ENCODE assay signal across 19 cellular contexts in genomic region chr11:109707411-109707810, GRCh38.
A peak's percentile ranks its signal among the peaks of the same experiment; 100 is the strongest.
DNase-seq lines count a peak whose midpoint lies in the region; ATAC-seq and TF ChIP-seq lines count a peak whose summit lies in the region.
"Had no signal": no experiment of that assay in that cellular context is flagged by ENCODE, and none has a peak within 500 bp of the region (broad histone marks: within the 10 kb centered on the region; RNA-seq: fewer than 3 reads in every experiment).

No MANE protein-coding gene starts in this region.

- H3K4me1 ChIP-seq in left lung (no peaks in the 10 kb centered on the region), aorta (ENCODE audit: control insufficient read depth in 1 of 2, insufficient read depth in 2 of 2, low read length in 2 of 2) (no peaks in the 10 kb centered on the region)

- intact Hi-C loops in left lung (cut with DNase I) = no loop called here
- intact Hi-C loops in aorta (cut with DNase I) = no loop called here

- ATAC-seq in left lung (peak; percentile 50), aorta (ENCODE audit: low FRiP score) (peak; percentile 36), HG02571 (IDR thresholded peaks at IDR 0.05; ENCODE audit: unreplicated experiment) (no peak)
- ATAC-seq: CD8-positive, alpha-beta T cell; GM23338 had no signal

- 70 to 72% methylated on average over 2 of the region's 2 CpGs for WGBS in aorta, 2 donors

- peak; percentile 1 for DNase-seq in SIG-M5 treated with dmso at 0.1 percent for 504 hours (lab: John Stamatoyannopoulos, UW; ENCODE audit: unreplicated experiment)
- no peak for DNase-seq in SIG-M5 (lab: John Stamatoyannopoulos, UW)
- DNase-seq in NOMO-1 treated with DMSO at 0.1 percent for 48 hours (lab: John Stamatoyannopoulos, UW; ENCODE audit: unreplicated experiment) = peak; percentile 51
- DNase-seq in left lung = no peak
- DNase-seq in aorta = peak in 1 of 2 donors; percentile 62
- DNase-seq in stimulated activated CD4-positive, alpha-beta T cell treated with anti-CD3 and anti-CD28 coated beads, Interleukin-4, amount 100 ng/mL, for 1 hour = no peak
- no peak for DNase-seq in SHP77 treated with DMSO at 0.1 percent for 48 hours (lab: John Stamatoyannopoulos, UW)
- DNase-seq: CD8-positive, alpha-beta T cell; DMS79; MG63; NCI-H1417 treated with DMSO at 0.1 percent for 48 hours; NCI-H2029; NCI-H2171; NCI-H748 treated with DMSO at 0.1 percent for 48 hours; SHP77; SW 1271 had no signal

- H3K9me3 ChIP-seq in left lung (no peaks in the 10 kb centered on the region), aorta (ENCODE audit: control insufficient read depth, low read length) (no peaks in the 10 kb centered on the region)
- H3K9me3 ChIP-seq: MG63 had no signal

- H3K27ac ChIP-seq in left lung (no peak overlapping the region), aorta (ENCODE audit: low read depth in 1 of 2, low read length in 2 of 2) (no peak overlapping the region)
- H3K27ac ChIP-seq: 22Rv1 had no signal

- H3K36me3 ChIP-seq in left lung (no peaks in the 10 kb centered on the region), aorta (ENCODE audit: control insufficient read depth in 1 of 2, insufficient read depth in 2 of 2, low read length in 1 of 2) (no peaks in the 10 kb centered on the region)
- H3K36me3 ChIP-seq: MG63 had no signal

- no peak overlapping the region for H3K4me3 ChIP-seq in left lung
- no peak overlapping the region for H3K4me3 ChIP-seq in aorta (ENCODE audit: low read length in 2 of 2)
- H3K4me3 ChIP-seq: GM23338, MG63 had no signal

- TF ChIP-seq CTCF in left lung (IDR thresholded peaks at IDR 0.05) = no peak

- H3K27me3 ChIP-seq in left lung (no peaks in the 10 kb centered on the region), aorta (ENCODE audit: control insufficient read depth in 1 of 2, insufficient read depth in 2 of 2, low read length in 1 of 2) (no peaks in the 10 kb centered on the region)
- H3K27me3 ChIP-seq: MG63 had no signal

Comparison
In these comparisons a context has a peak if more than half of its experiments do, and no peak if none do; other contexts are left out.
1. DNase-seq: peak in SIG-M5 treated with dmso at 0.1 percent for 504 hours (single experiment) and NOMO-1 treated with DMSO at 0.1 percent for 48 hours (single experiment); none in SIG-M5 (single experiment), left lung (0 of 2), stimulated activated CD4-positive, alpha-beta T cell treated with anti-CD3 and anti-CD28 coated beads, Interleukin-4, amount 100 ng/mL, for 1 hour (single experiment) and SHP77 treated with DMSO at 0.1 percent for 48 hours (single experiment).